Comparison of ENCODE assay signal across 9 cellular contexts in the genomic region with DNA sequence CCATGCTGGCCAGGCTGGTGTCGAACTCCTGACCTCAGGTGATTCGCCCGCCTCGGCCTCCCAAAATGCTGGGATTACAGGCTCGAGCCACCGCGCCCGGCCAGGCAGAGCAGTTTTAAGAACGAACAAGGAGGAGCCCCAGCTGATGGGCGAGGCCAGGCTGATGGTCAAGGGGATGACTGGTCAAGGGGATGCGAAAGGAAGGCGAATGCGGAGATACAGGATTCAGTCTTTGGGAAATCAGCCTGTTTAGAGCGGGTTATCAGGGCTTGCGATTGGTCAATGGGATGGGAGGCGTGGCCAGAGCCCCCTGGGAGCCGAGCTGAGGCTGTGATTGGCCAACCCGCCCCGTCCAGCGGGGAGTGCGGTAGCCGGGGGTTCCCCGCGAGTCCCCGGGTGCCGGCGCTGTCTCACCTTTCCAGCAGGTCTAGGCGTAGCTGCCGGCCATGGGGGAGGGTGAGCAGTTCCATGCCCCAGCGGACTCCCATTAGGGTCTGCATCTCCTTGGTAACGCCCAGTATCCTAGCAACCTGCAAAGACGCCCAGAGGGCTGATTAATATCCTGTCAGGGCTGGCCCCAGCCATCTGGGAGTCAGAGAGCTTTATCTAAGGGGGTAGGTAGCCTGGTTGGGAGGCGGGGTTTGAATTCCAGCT. TPM values are rescaled to one million over a fixed set of nuclear protein-coding genes. Genes with fewer than 3 reads are reported as not detected.
DNase-seq lines count a peak whose midpoint lies in the region; ATAC-seq, FAIRE-seq and TF ChIP-seq lines count a peak whose summit lies in the region.
"Had no signal": no experiment of that assay in that cellular context is flagged by ENCODE, and none has a peak within 500 bp of the region (broad histone marks: within the 10 kb centered on the region; RNA-seq: fewer than 3 reads in every experiment).

No MANE protein-coding gene starts in this region.

- peaks cover 31% of the 10 kb centered on the region for H3K4me1 ChIP-seq in lower lobe of right lung

- no peaks in the 10 kb centered on the region for H3K36me3 ChIP-seq in bronchial epithelial cell (ENCODE audit: control insufficient read depth, insufficient read depth, low read length)
- peaks cover 91% of the 10 kb centered on the region for H3K36me3 ChIP-seq in lower lobe of right lung

- intact Hi-C loops in lower lobe of right lung (cut with DNase I), result no loop called here

- H3K27ac Mint-ChIP-seq in activated CD4-positive, alpha-beta T cell treated with anti-CD3 and anti-CD28 coated beads, Interleukin-2, amount 10 ng/mL, durations not matched to agents 7 days and 5 days, result no peak overlapping the region
- H3K27ac Mint-ChIP-seq: dendritic cell treated with granulocyte-macrophage colony-stimulating factor and Interleukin-4, amounts not matched to agents 40 ng/mL and 50 ng/mL, for 4 days had no signal

- H3K4me1 Mint-ChIP-seq in activated CD4-positive, alpha-beta T cell treated with anti-CD3 and anti-CD28 coated beads, Interleukin-2, amount 10 ng/mL, durations not matched to agents 7 days and 5 days, result peaks cover 5% of the 10 kb centered on the region

- POLR2A ChIA-PET in activated CD4-positive, alpha-beta T cell treated with anti-CD3 and anti-CD28 coated beads, Interleukin-2, amount 10 ng/mL, durations not matched to agents 7 days and 5 days (lab: Charles Lee), result no interaction called here

- H3K27me3 Mint-ChIP-seq in activated CD4-positive, alpha-beta T cell treated with anti-CD3 and anti-CD28 coated beads, Interleukin-2, amount 10 ng/mL, durations not matched to agents 7 days and 5 days, result no peaks in the 10 kb centered on the region
- H3K27me3 Mint-ChIP-seq: dendritic cell treated with granulocyte-macrophage colony-stimulating factor and Interleukin-4, amounts not matched to agents 40 ng/mL and 50 ng/mL, for 4 days had no signal

- no peaks in the 10 kb centered on the region for H3K9me3 ChIP-seq in lower lobe of right lung

- H3K36me3 Mint-ChIP-seq in activated CD4-positive, alpha-beta T cell treated with anti-CD3 and anti-CD28 coated beads, Interleukin-2, amount 10 ng/mL, durations not matched to agents 7 days and 5 days (ENCODE audit: low read depth), result peaks cover 46% of the 10 kb centered on the region

- FAIRE-seq in bronchial epithelial cell (lab: Jason Lieb, UNC), result no peak

- no peaks in the 10 kb centered on the region for H3K9me3 Mint-ChIP-seq in activated CD4-positive, alpha-beta T cell treated with anti-CD3 and anti-CD28 coated beads, Interleukin-2, amount 10 ng/mL, durations not matched to agents 7 days and 5 days
- H3K9me3 Mint-ChIP-seq: dendritic cell treated with granulocyte-macrophage colony-stimulating factor and Interleukin-4, amounts not matched to agents 40 ng/mL and 50 ng/mL, for 4 days had no signal

- H3K27me3 ChIP-seq in bronchial epithelial cell (ENCODE audit: control insufficient read depth, insufficient read depth, low read length), result no peaks in the 10 kb centered on the region
- no peaks in the 10 kb centered on the region for H3K27me3 ChIP-seq in lower lobe of right lung (ENCODE audit: low read depth)

- DNase-seq in AG20443 (ENCODE audit: low spot score) (peak; percentile 90), M059J (ENCODE audit: low read depth) (peak; percentile 93), bronchial epithelial cell (ENCODE audit: low read depth) (peak; percentile 75), lower lobe of right lung (no peak), NOMO-1 treated with DMSO at 0.1 percent for 48 hours (lab: John Stamatoyannopoulos, UW; ENCODE audit: unreplicated experiment) (no peak), SKM-1 treated with dmso at 0.1 percent for 144 hours (lab: John Stamatoyannopoulos, UW; ENCODE audit: unreplicated experiment) (no peak), DMS114 treated with DMSO at 0.1 percent for 48 hours (lab: John Stamatoyannopoulos, UW; ENCODE audit: unreplicated experiment) (no peak)
- DNase-seq in activated CD4-positive, alpha-beta T cell treated with anti-CD3 and anti-CD28 coated beads, Interleukin-2, amount 10 ng/mL, durations not matched to agents 7 days and 5 days, result no peak

- H3K4me3 ChIP-seq in bronchial epithelial cell (ENCODE audit: low read depth, low read length), result no peak overlapping the region
- peak overlapping the region; percentile 39 for H3K4me3 ChIP-seq in lower lobe of right lung

- TF ChIP-seq CTCF in bronchial epithelial cell (IDR thresholded peaks at IDR 0.05; ENCODE audit: insufficient read depth, low read length, severe bottlenecking) (no peak), lower lobe of right lung (IDR thresholded peaks at IDR 0.05) (no peak)

- CTCF ChIA-PET in activated CD4-positive, alpha-beta T cell treated with anti-CD3 and anti-CD28 coated beads, Interleukin-2, amount 10 ng/mL, durations not matched to agents 7 days and 5 days (lab: Charles Lee), result interaction anchor here (2.9 to 4.3 kb wide), 2 partner anchors 7 to 179 kb away, joined by 9 to 29 read pairs; a partner anchor contains a TSS

- ATAC-seq in lower lobe of right lung, result peak; percentile 15 to 43

- H3K4me3 Mint-ChIP-seq in activated CD4-positive, alpha-beta T cell treated with anti-CD3 and anti-CD28 coated beads, Interleukin-2, amount 10 ng/mL, durations not matched to agents 7 days and 5 days, result no peak overlapping the region
- H3K4me3 Mint-ChIP-seq: dendritic cell treated with granulocyte-macrophage colony-stimulating factor and Interleukin-4, amounts not matched to agents 40 ng/mL and 50 ng/mL, for 4 days had no signal

- H3K27ac ChIP-seq in lower lobe of right lung, result no peak overlapping the region

RNA-seq across cellular contexts. Expression of a gene that starts 7.5 kb away (rescaled TPM):
- 10.4 and 12.3 TPM in 2 replicates for total RNA-seq in M059J (2014; rRNA removed; shearing (Covaris generic))
- total RNA-seq in bronchial epithelial cell, result 1.8 and 4.6 TPM in 2 replicates
- 16.5 TPM for total RNA-seq in lower lobe of right lung
- 10 to 100 TPM; 21.7 to 24.0 TPM for total RNA-seq in activated CD4-positive, alpha-beta T cell treated with anti-CD3 and anti-CD28 coated beads, Interleukin-2, amount 10 ng/mL, durations not matched to agents 7 days and 5 days

RNA-seq across cellular contexts. Expression of a gene that starts 26.7 kb away (rescaled TPM):
- total RNA-seq in M059J (2014; rRNA removed; shearing (Covaris generic)), result not detected in 2 replicates
- total RNA-seq in bronchial epithelial cell (not detected in 2 replicates), lower lobe of right lung (1.3 TPM)
- total RNA-seq in activated CD4-positive, alpha-beta T cell treated with anti-CD3 and anti-CD28 coated beads, Interleukin-2, amount 10 ng/mL, durations not matched to agents 7 days and 5 days, result 1 to 10 TPM; 1.2 to 1.6 TPM

RNA-seq across cellular contexts. Expression of a gene that starts 27.1 kb away (rescaled TPM):
- total RNA-seq in M059J (2014; rRNA removed; shearing (Covaris generic)), result 10.7 and 17.5 TPM in 2 replicates
- total RNA-seq in bronchial epithelial cell, result 26.6 and 58.9 TPM in 2 replicates
- 9.1 TPM for total RNA-seq in lower lobe of right lung
- total RNA-seq in activated CD4-positive, alpha-beta T cell treated with anti-CD3 and anti-CD28 coated beads, Interleukin-2, amount 10 ng/mL, durations not matched to agents 7 days and 5 days, result 10 to 100 TPM in 1 of 2 experiments, 1 to 10 TPM in 1; 8.7 to 11.0 TPM

RNA-seq across cellular contexts. Expression of a gene that starts 35.8 kb away (rescaled TPM):
- total RNA-seq in M059J (2014; rRNA removed; shearing (Covaris generic)), result not detected in 2 replicates
- total RNA-seq in bronchial epithelial cell (under 0.01 TPM in 1 of 2 replicates, not detected in the other), lower lobe of right lung (25.9 TPM)
- not detected for total RNA-seq in activated CD4-positive, alpha-beta T cell treated with anti-CD3 and anti-CD28 coated beads, Interleukin-2, amount 10 ng/mL, durations not matched to agents 7 days and 5 days

RNA-seq across cellular contexts. Expression of a gene that starts 35.9 kb away (rescaled TPM):
- 0.12 TPM in 1 of 2 replicates, not detected in the other for total RNA-seq in M059J (2014; rRNA removed; shearing (Covaris generic))
- total RNA-seq in bronchial epithelial cell (0.26 TPM in 1 of 2 replicates, not detected in the other), lower lobe of right lung (59.4 TPM)
- 10 to 100 TPM; 67.9 to 71.4 TPM for total RNA-seq in activated CD4-positive, alpha-beta T cell treated with anti-CD3 and anti-CD28 coated beads, Interleukin-2, amount 10 ng/mL, durations not matched to agents 7 days and 5 days

Comparison
In these comparisons a context has a peak if more than half of its experiments do, and no peak if none do; other contexts are left out.
1. DNase-seq: peak in AG20443 (single experiment), M059J (single experiment) and bronchial epithelial cell (single experiment); none in lower lobe of right lung (single experiment), NOMO-1 treated with DMSO at 0.1 percent for 48 hours (single experiment), SKM-1 treated with dmso at 0.1 percent for 144 hours (single experiment), DMS114 treated with DMSO at 0.1 percent for 48 hours (single experiment) and activated CD4-positive, alpha-beta T cell treated with anti-CD3 and anti-CD28 coated beads, Interleukin-2, amount 10 ng/mL, durations not matched to agents 7 days and 5 days (single experiment).